In genomic region chr1:60088620-60089155, GRCh38 we compare ENCODE assay signal across 15 cellular contexts. TPM values are rescaled to one million over a fixed set of nuclear protein-coding genes. Genes with fewer than 3 reads are reported as not detected.
A peak's percentile ranks its signal among the peaks of the same experiment; 100 is the strongest.
DNase-seq lines count a peak whose midpoint lies in the region; ATAC-seq and TF ChIP-seq lines count a peak whose summit lies in the region.
"Had no signal": no experiment of that assay in that cellular context is flagged by ENCODE, and none has a peak within 500 bp of the region (broad histone marks: within the 10 kb centered on the region; RNA-seq: fewer than 3 reads in every experiment).

No MANE protein-coding gene starts in this region.

- H3F3A ChIP-seq in GM23248 (ENCODE audit: insufficient read depth) = no peaks in the 10 kb centered on the region

- H3K36me3 Mint-ChIP-seq in activated T-helper 1 cell treated with anti-CD3 and anti-CD28 coated beads, Interleukin-12 subunit alpha, Interleukin-12 subunit beta, Interleukin-2, Interleukin-4 antibody, amounts not matched to agents 30 ng/mL and 10 ng/mL and 1 ng/mL, durations not matched to agents 14 hours and 24 hours and 36 hours (ENCODE audit: low read depth) = no peaks in the 10 kb centered on the region
- H3K36me3 Mint-ChIP-seq: CD14-positive monocyte, memory B cell had no signal

- ATAC-seq in foreskin keratinocyte (no peak), GM18868 (IDR thresholded peaks at IDR 0.05; ENCODE audit: unreplicated experiment) (no peak)

- H3K9me3 ChIP-seq in GM23248 (ENCODE audit: low read depth) = no peaks in the 10 kb centered on the region
- H3K9me3 ChIP-seq: stomach had no signal

- H3K27me3 ChIP-seq in GM23248 (replicated peaks; ENCODE audit: insufficient read depth) = no peaks in the 10 kb centered on the region
- no peaks in the 10 kb centered on the region for H3K27me3 ChIP-seq in foreskin keratinocyte
- H3K27me3 ChIP-seq: stomach had no signal

- H3K4me2 ChIP-seq in GM23248 (ENCODE audit: unreplicated experiment) = no peak overlapping the region

- no peak overlapping the region for H3K4me3 ChIP-seq in GM23248
- H3K4me3 ChIP-seq: stomach had no signal

- DNase-seq in GM23248 = peak; percentile 24
- no peak for DNase-seq in foreskin keratinocyte
- DNase-seq in NCI-H128 (lab: John Stamatoyannopoulos, UW; ENCODE audit: unreplicated experiment) = no peak
- no peak for DNase-seq in activated T-helper 1 cell treated with anti-CD3 and anti-CD28 coated beads, Interleukin-12 subunit alpha, Interleukin-12 subunit beta, Interleukin-2, Interleukin-4 antibody, amounts not matched to agents 30 ng/mL and 10 ng/mL and 1 ng/mL, durations not matched to agents 14 hours and 24 hours and 36 hours (ENCODE audit: low spot score)
- DNase-seq in kidney tubule cell (ENCODE audit: low spot score) = no peak
- DNase-seq: aorta, NCI-H510A treated with DMSO at 0.1 percent for 48 hours, SIG-M5, stomach had no signal

- no peaks in the 10 kb centered on the region for H3K79me2 ChIP-seq in GM23248 (ENCODE audit: insufficient read depth)

- no peaks in the 10 kb centered on the region for H3K27me3 Mint-ChIP-seq in activated T-helper 1 cell treated with anti-CD3 and anti-CD28 coated beads, Interleukin-12 subunit alpha, Interleukin-12 subunit beta, Interleukin-2, Interleukin-4 antibody, amounts not matched to agents 30 ng/mL and 10 ng/mL and 1 ng/mL, durations not matched to agents 14 hours and 24 hours and 36 hours (ENCODE audit: insufficient read depth)

- no peak overlapping the region for H3K9ac ChIP-seq in GM23248

- no peaks in the 10 kb centered on the region for H3K4me1 ChIP-seq in GM23248 (ENCODE audit: insufficient read depth)
- no peaks in the 10 kb centered on the region for H3K4me1 ChIP-seq in foreskin keratinocyte
- H3K4me1 ChIP-seq: stomach had no signal

- H3K27ac ChIP-seq in 22Rv1 (no peak overlapping the region), GM23248 (no peak overlapping the region), VCaP (peak overlapping the region; percentile 90), foreskin keratinocyte (no peak overlapping the region)
- H3K27ac ChIP-seq: stomach had no signal

- H3K9me2 ChIP-seq in GM23248 (ENCODE audit: insufficient read depth) = no peaks in the 10 kb centered on the region

- no peaks in the 10 kb centered on the region for H3K4me1 Mint-ChIP-seq in activated T-helper 1 cell treated with anti-CD3 and anti-CD28 coated beads, Interleukin-12 subunit alpha, Interleukin-12 subunit beta, Interleukin-2, Interleukin-4 antibody, amounts not matched to agents 30 ng/mL and 10 ng/mL and 1 ng/mL, durations not matched to agents 14 hours and 24 hours and 36 hours (ENCODE audit: low read depth)
- H3K4me1 Mint-ChIP-seq: CD14-positive monocyte, memory B cell had no signal

- TF ChIP-seq CTCF in 22Rv1 (IDR thresholded peaks at IDR 0.05) = peak; percentile 64
- TF ChIP-seq CTCF in VCaP (conservative IDR thresholded peaks at IDR 0.05) = peak; percentile 73
- TF ChIP-seq CTCF in foreskin keratinocyte (conservative IDR thresholded peaks at IDR 0.05) = peak; percentile 26

- WGBS in GM23248 (ENCODE audit: low coverage in 1 of 2, low lambda C conversion rate in 2 of 2, missing lambda C conversion rate in 2 of 2), 2 experiments = 73 to 79% methylated on average over 5 of the region's 5 CpGs

- H4K20me1 ChIP-seq in GM23248 (ENCODE audit: insufficient read depth) = no peaks in the 10 kb centered on the region

- intact Hi-C loops in activated T-helper 1 cell treated with anti-CD3 and anti-CD28 coated beads, Interleukin-12 subunit alpha, Interleukin-12 subunit beta, Interleukin-2, Interleukin-4 antibody, amounts not matched to agents 30 ng/mL and 10 ng/mL and 1 ng/mL, durations not matched to agents 14 hours and 24 hours and 36 hours (cut with micrococcal nuclease) = no loop called here

- no peaks in the 10 kb centered on the region for H3K9me3 Mint-ChIP-seq in activated T-helper 1 cell treated with anti-CD3 and anti-CD28 coated beads, Interleukin-12 subunit alpha, Interleukin-12 subunit beta, Interleukin-2, Interleukin-4 antibody, amounts not matched to agents 30 ng/mL and 10 ng/mL and 1 ng/mL, durations not matched to agents 14 hours and 24 hours and 36 hours
- H3K9me3 Mint-ChIP-seq: CD14-positive monocyte, memory B cell had no signal

- H3K4me3 Mint-ChIP-seq in activated T-helper 1 cell treated with anti-CD3 and anti-CD28 coated beads, Interleukin-12 subunit alpha, Interleukin-12 subunit beta, Interleukin-2, Interleukin-4 antibody, amounts not matched to agents 30 ng/mL and 10 ng/mL and 1 ng/mL, durations not matched to agents 14 hours and 24 hours and 36 hours = no peak overlapping the region
- H3K4me3 Mint-ChIP-seq: CD14-positive monocyte, memory B cell had no signal

- no peaks in the 10 kb centered on the region for H3K36me3 ChIP-seq in GM23248 (ENCODE audit: low read depth)
- H3K36me3 ChIP-seq: stomach had no signal

- H3K27ac Mint-ChIP-seq in activated T-helper 1 cell treated with anti-CD3 and anti-CD28 coated beads, Interleukin-12 subunit alpha, Interleukin-12 subunit beta, Interleukin-2, Interleukin-4 antibody, amounts not matched to agents 30 ng/mL and 10 ng/mL and 1 ng/mL, durations not matched to agents 14 hours and 24 hours and 36 hours = no peak overlapping the region
- H3K27ac Mint-ChIP-seq: CD14-positive monocyte, memory B cell had no signal

- in situ Hi-C loops in GM23248 (cut with MboI) = no loop called here

- no peak overlapping the region for H2AFZ ChIP-seq in GM23248

RNA-seq across cellular contexts. Expression of gene C1orf87, which starts 15.1 kb away (rescaled TPM):
- not detected in 2 replicates for total RNA-seq in GM23248 (2014; rRNA removed; shearing (Covaris generic))
- polyA plus RNA-seq in GM23248 (2016; fragmentation: Nextera tagmentation; extraction: Ambion mirVana) (not detected in 2 replicates), foreskin keratinocyte (not detected in 2 replicates)
- total RNA-seq in foreskin keratinocyte = not detected in 2 replicates
- not detected in 2 replicates for total RNA-seq in activated T-helper 1 cell treated with anti-CD3 and anti-CD28 coated beads, Interleukin-12 subunit alpha, Interleukin-12 subunit beta, Interleukin-2, Interleukin-4 antibody, amounts not matched to agents 30 ng/mL and 10 ng/mL and 1 ng/mL, durations not matched to agents 14 hours and 24 hours and 36 hours
- total RNA-seq: M059J, stomach had no signal
- polyA plus RNA-seq: CD14-positive monocyte, stomach had no signal
